8 cellular contexts compared by ENCODE assay signal in the genomic region with DNA sequence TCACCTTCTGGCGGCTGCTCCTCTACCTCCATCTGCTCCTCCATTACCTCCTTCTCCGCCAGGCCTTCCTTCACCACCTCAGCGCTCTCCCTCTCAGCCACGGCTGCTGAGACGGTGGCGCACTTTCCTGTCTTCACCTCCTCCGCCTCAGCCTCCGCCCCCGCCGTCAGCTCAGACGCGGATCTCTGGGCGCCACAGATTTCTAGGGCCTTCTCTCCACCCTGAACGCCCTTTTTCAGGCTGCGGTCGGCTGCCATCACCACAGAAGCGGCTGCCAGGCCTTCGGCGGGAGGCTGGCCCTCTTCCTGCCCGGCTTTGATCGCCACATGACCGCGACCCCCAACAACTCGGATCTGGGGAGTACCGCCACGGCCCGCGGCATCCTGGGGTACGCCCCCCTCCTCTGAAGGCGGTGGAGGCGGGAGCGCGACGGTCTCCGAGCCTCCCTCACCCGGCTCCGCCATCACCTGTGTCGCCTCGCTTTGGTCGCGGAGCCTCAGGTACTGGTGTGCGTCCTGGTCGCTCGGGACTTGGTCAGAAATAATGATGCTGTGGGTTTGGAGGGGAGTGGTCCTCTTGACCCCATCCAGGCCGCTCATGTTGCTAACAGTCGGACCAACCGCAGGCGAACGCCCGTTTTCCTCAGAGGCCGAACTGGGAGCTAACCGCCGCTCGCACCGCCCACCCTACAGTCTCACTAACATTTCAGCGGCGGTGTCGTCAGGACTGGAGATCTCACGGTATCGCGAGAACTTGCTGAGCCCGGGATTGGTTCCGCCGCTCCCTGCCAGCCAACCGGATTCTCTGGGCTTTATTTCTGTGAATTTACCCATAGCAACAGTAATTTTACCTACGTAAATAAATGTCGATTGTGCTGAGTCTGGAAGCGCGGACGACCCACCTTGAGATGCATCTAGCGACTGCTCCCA. TPM values are rescaled to one million over a fixed set of nuclear protein-coding genes. Genes with fewer than 3 reads are reported as not detected.
DNase-seq lines count a peak whose midpoint lies in the region; ATAC-seq, FAIRE-seq and TF ChIP-seq lines count a peak whose summit lies in the region.

TSPYL1 (minus strand) TSS at position 699 of the 929 bp plus-strand sequence; CDS start at position 599, 100 bp downstream.

- DNase-seq in DMS79 treated with DMSO at 0.1 percent for 48 hours (lab: John Stamatoyannopoulos, UW) (peak; percentile 94), RCC 7860 (ENCODE audit: low spot score) (peak; percentile 91), esophagus muscularis mucosa (ENCODE audit: extremely low spot score) (peak; percentile 99)
- DNase-seq in activated T-cell treated with anti-CD3 and anti-CD28 coated beads, Interleukin-2, amount 50 U/mL, for 72 hours = peak; percentile 93
- DNase-seq in stimulated activated CD8-positive, alpha-beta memory T cell treated with anti-CD3 and anti-CD28 coated beads, Interleukin-7, amount 100 ng/mL, for 4 hours (ENCODE audit: low read depth in 2 of 2) = peak; percentile 90 to 93

- under 1% methylated on average over 38 of the region's 71 CpGs for WGBS in esophagus muscularis mucosa

- FAIRE-seq in RCC 7860 (lab: Jason Lieb, UNC) = peak; percentile 79

- H3K27ac Mint-ChIP-seq in activated T-cell treated with anti-CD3 and anti-CD28 coated beads, Interleukin-2, amount 50 U/mL, for 72 hours = peak within 1 kb of the TSS; percentile 99

- H3K4me3 ChIP-seq in esophagus muscularis mucosa (peak within 1 kb of the TSS; percentile 78 to 95 (median 84)), muscle layer of duodenum (ENCODE audit: low read depth in 1 of 2, low read length in 2 of 2) (peak within 1 kb of the TSS; percentile 86 to 89)

- no peaks in the 10 kb centered on the region for H3K27me3 ChIP-seq in esophagus muscularis mucosa
- no peaks in the 10 kb centered on the region for H3K27me3 ChIP-seq in muscle layer of duodenum (ENCODE audit: low read depth, low read length)

- peaks cover 52% of the 10 kb centered on the region for H3K4me1 Mint-ChIP-seq in activated T-cell treated with anti-CD3 and anti-CD28 coated beads, Interleukin-2, amount 50 U/mL, for 72 hours (ENCODE audit: low read depth)

- ATAC-seq in GM21786 (IDR thresholded peaks at IDR 0.05; ENCODE audit: unreplicated experiment) = peak; percentile 96
- ATAC-seq in activated T-cell treated with anti-CD3 and anti-CD28 coated beads, Interleukin-2, amount 50 U/mL, for 72 hours (replicated peaks in 1 of 2) = peak; percentile 94 to 95

- no peak for TF ChIP-seq EP300 in esophagus muscularis mucosa (IDR thresholded peaks at IDR 0.05)

- H3K4me1 ChIP-seq in esophagus muscularis mucosa (peaks cover 39 to 54% (median 50%) of the 10 kb centered on the region in 4 donors), muscle layer of duodenum (ENCODE audit: control insufficient read depth in 1 of 2, insufficient read depth in 2 of 2, low read length in 2 of 2) (peaks cover 7 to 45% of the 10 kb centered on the region in 2 donors)

- peak within 1 kb of the TSS; percentile 88 to 98 for H3K4me3 Mint-ChIP-seq in activated T-cell treated with anti-CD3 and anti-CD28 coated beads, Interleukin-2, amount 50 U/mL, for 72 hours

- H3K9me3 ChIP-seq in KOPT-K1 (ENCODE audit: insufficient read depth, low read length, poor library complexity, severe bottlenecking) = no peaks in the 10 kb centered on the region
- no peaks in the 10 kb centered on the region for H3K9me3 ChIP-seq in esophagus muscularis mucosa
- no peaks in the 10 kb centered on the region for H3K9me3 ChIP-seq in muscle layer of duodenum (ENCODE audit: control insufficient read depth in 1 of 2, low read length in 2 of 2)

- intact Hi-C loops in esophagus muscularis mucosa (cut with DNase I) = loop anchor here (5.0 to 10.0 kb wide), 2 partner anchors 93 to 285 kb away; partner anchors contain the start of gene DSE

- H3K27me3 Mint-ChIP-seq in activated T-cell treated with anti-CD3 and anti-CD28 coated beads, Interleukin-2, amount 50 U/mL, for 72 hours (ENCODE audit: low read depth) = no peaks in the 10 kb centered on the region

- peak; percentile 92 for TF ChIP-seq POLR2A in esophagus muscularis mucosa (IDR thresholded peaks at IDR 0.05; ENCODE audit: low read depth)

- TF ChIP-seq CTCF in esophagus muscularis mucosa (IDR thresholded peaks at IDR 0.05) = no peak

- H3K27ac ChIP-seq in KOPT-K1 (ENCODE audit: low read depth, low read length, poor library complexity, severe bottlenecking) (peak within 1 kb of the TSS; percentile 83), esophagus muscularis mucosa (replicated peaks in 1 of 4) (peak within 1 kb of the TSS; percentile 95 to 99 (median 98)), muscle layer of duodenum (ENCODE audit: low read length) (peak within 1 kb of the TSS; percentile 96)

- H3K9me3 Mint-ChIP-seq in activated T-cell treated with anti-CD3 and anti-CD28 coated beads, Interleukin-2, amount 50 U/mL, for 72 hours = no peaks in the 10 kb centered on the region

- H3K36me3 Mint-ChIP-seq in activated T-cell treated with anti-CD3 and anti-CD28 coated beads, Interleukin-2, amount 50 U/mL, for 72 hours (ENCODE audit: insufficient read depth in 2 of 2) = peaks cover 16 to 21% of the 10 kb centered on the region in 2 donors

- peaks cover 35% of the 10 kb centered on the region for H3K36me3 ChIP-seq in KOPT-K1 (ENCODE audit: insufficient read depth, low read length)
- H3K36me3 ChIP-seq in esophagus muscularis mucosa = peaks cover 0 to 11% (median under 1%) of the 10 kb centered on the region in 4 donors
- peaks cover 3 to 9% of the 10 kb centered on the region in 2 donors for H3K36me3 ChIP-seq in muscle layer of duodenum (ENCODE audit: control insufficient read depth in 1 of 2, insufficient read depth in 2 of 2, low read length in 2 of 2)

RNA-seq across cellular contexts. Expression of gene TSPYL1, which starts in this region (rescaled TPM):
- 10 to 100 TPM; 43.2 to 55.0 TPM for total RNA-seq in activated T-cell treated with anti-CD3 and anti-CD28 coated beads, Interleukin-2, amount 50 U/mL, for 72 hours
- total RNA-seq in esophagus muscularis mucosa = 100 to 1,000 TPM in 1 of 4 donors, 10 to 100 TPM in 3; 67.7 to 113 (median 92.5) TPM

Comparison
In these comparisons a context has a peak if more than half of its experiments do, and no peak if none do; other contexts are left out.
1. Peak in every context shown above with its lines: DNase-seq, ATAC-seq, H3K4me3 ChIP-seq and H3K27ac ChIP-seq.